ENCODE assay signal across 8 cellular contexts in the genomic region with DNA sequence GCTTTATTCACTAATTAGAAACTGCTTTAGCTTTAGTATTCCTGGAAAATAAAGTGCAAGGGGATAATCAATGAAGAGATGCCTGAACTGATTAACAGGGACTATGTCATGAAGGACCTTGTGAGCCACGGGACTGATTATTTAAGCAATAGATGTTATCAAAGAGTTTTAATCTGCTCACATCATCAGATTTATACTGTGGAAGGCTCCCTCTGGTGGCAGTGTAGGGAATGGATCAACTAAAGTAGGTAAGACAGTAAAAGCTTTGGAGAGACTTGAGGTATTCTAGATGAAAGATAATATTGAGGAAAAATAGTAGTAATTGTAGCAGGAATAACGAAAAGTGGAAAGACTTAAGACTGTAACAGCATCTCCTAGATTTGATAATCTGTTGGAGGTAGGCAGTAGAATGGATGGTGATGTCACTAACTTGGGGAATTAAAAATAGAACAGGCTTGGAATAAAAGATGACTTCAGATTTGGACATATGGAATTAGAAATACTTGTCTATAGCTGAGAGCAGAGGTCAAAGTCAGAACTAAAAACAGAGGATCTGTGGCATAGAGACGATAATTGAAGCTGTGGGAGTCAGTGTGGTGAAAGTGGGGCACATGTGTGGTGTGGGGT.
DNase-seq lines count a peak whose midpoint lies in the region; ATAC-seq and TF ChIP-seq lines count a peak whose summit lies in the region.

No MANE protein-coding gene starts in this region.

- no peaks in the 10 kb centered on the region for H3K79me2 ChIP-seq in parathyroid adenoma

- no peaks in the 10 kb centered on the region for H3K36me3 ChIP-seq in Peyer's patch
- H3K36me3 ChIP-seq in endodermal cell (ENCODE audit: control insufficient read depth, insufficient read depth, low read length), result no peaks in the 10 kb centered on the region
- no peaks in the 10 kb centered on the region for H3K36me3 ChIP-seq in parathyroid adenoma (ENCODE audit: control insufficient read depth, insufficient read depth, low read length)

- peak; percentile 72 for TF ChIP-seq CTCF in GM12872 (IDR thresholded peaks at IDR 0.05; ENCODE audit: insufficient read depth, low read depth, low read length)
- peak in 4 of 6 experiments; percentile 50 to 60 (median 56) for TF ChIP-seq CTCF in Peyer's patch (IDR thresholded peaks at IDR 0.05)
- TF ChIP-seq CTCF in endodermal cell (conservative IDR thresholded peaks at IDR 0.05), result peak; percentile 96
- peak; percentile 86 for TF ChIP-seq CTCF in parathyroid adenoma (IDR thresholded peaks at IDR 0.05)

- no peaks in the 10 kb centered on the region for H3K27me3 Mint-ChIP-seq in endodermal cell (ENCODE audit: insufficient read depth)

- no peaks in the 10 kb centered on the region for H3K4me1 Mint-ChIP-seq in endodermal cell

- 31 to 34% methylated on average over 3 of the region's 3 CpGs for WGBS in endodermal cell (ENCODE audit: insufficient coverage in 1 of 2, insufficient read length in 1 of 2), 2 experiments

- H3K9me3 Mint-ChIP-seq in endodermal cell, result no peaks in the 10 kb centered on the region

- H2AFZ ChIP-seq in parathyroid adenoma, result peak overlapping the region; percentile 48

- peak; percentile 43 for DNase-seq in Ammon's horn (ENCODE audit: low spot score)
- peak; percentile 13 for DNase-seq in HK-2 (ENCODE audit: unreplicated experiment)
- DNase-seq in Peyer's patch, result peak in 1 of 3 donors; percentile 57
- DNase-seq in endodermal cell, result peak; percentile 78

- H3K4me1 ChIP-seq in Peyer's patch, result no peaks in the 10 kb centered on the region
- H3K4me1 ChIP-seq in endodermal cell (ENCODE audit: control insufficient read depth, insufficient read depth, low read length), result no peaks in the 10 kb centered on the region
- peaks cover 12% of the 10 kb centered on the region for H3K4me1 ChIP-seq in parathyroid adenoma

- H3K27ac ChIP-seq in Peyer's patch (no peak overlapping the region), endodermal cell (ENCODE audit: low read depth, low read length) (no peak overlapping the region), parathyroid adenoma (no peak overlapping the region)

- H3K4me3 ChIP-seq in Peyer's patch, result no peak overlapping the region
- no peak overlapping the region for H3K4me3 ChIP-seq in endodermal cell (ENCODE audit: low read length)
- no peak overlapping the region for H3K4me3 ChIP-seq in parathyroid adenoma (ENCODE audit: low read depth, low read length)

- no peaks in the 10 kb centered on the region for H3K27me3 ChIP-seq in Peyer's patch
- H3K27me3 ChIP-seq in endodermal cell (ENCODE audit: control insufficient read depth, insufficient read depth, low read length, poor library complexity, severe bottlenecking), result no peaks in the 10 kb centered on the region
- H3K27me3 ChIP-seq in parathyroid adenoma (ENCODE audit: control insufficient read depth, insufficient read depth, low read length), result no peaks in the 10 kb centered on the region

- no peak overlapping the region for H3K4me3 Mint-ChIP-seq in endodermal cell

- no peak for TF ChIP-seq POLR2A in Peyer's patch (IDR thresholded peaks at IDR 0.05)

- H3K9me3 ChIP-seq in Peyer's patch, result no peaks in the 10 kb centered on the region
- no peaks in the 10 kb centered on the region for H3K9me3 ChIP-seq in endodermal cell (ENCODE audit: control insufficient read depth, low read length)
- no peaks in the 10 kb centered on the region for H3K9me3 ChIP-seq in parathyroid adenoma (ENCODE audit: control insufficient read depth, low read length)

- H3K9ac ChIP-seq in endodermal cell (ENCODE audit: extremely low read depth, low read length, poor library complexity, severe bottlenecking) (no peak overlapping the region), parathyroid adenoma (no peak overlapping the region)

- H3K36me3 Mint-ChIP-seq in endodermal cell (ENCODE audit: low read depth), result no peaks in the 10 kb centered on the region

- no peak for ATAC-seq in HG03025 (IDR thresholded peaks at IDR 0.05; ENCODE audit: low FRiP score, unreplicated experiment)
- ATAC-seq in GM19023 (IDR thresholded peaks at IDR 0.05; ENCODE audit: unreplicated experiment), result no peak

- no peak overlapping the region for H3K4me2 ChIP-seq in parathyroid adenoma (ENCODE audit: low read length)

- H3K27ac Mint-ChIP-seq in endodermal cell, result no peak overlapping the region
